8 cellular contexts compared by ENCODE assay signal in the genomic region with DNA sequence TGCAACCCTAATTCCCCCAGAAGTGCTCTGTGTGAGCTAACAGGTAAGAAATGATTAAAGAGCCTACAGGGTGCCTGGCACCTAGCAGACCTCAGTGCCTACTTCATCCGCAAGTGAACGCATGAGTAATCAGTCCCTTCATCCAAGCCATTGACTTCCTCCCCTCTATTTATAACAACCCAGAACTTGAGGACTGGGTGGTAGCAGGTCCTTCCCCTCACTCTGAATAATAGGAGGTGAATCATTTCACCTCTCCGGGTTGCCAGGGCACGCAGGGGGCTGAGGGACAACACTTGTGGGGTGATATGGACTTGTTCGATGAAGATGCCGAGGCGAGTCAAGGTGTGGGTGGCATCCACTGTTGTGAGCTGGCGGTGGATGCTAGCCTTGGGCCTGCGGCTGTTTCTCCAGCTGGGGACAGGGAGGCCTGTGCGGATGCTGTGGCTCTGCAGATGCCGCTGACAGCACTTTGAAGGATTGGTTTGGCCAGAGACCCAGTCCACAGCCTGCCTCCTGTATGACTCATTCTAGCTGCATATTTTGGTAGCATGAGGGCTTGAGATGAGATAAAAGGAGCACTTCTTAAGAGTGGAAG. TPM values are rescaled to one million over a fixed set of nuclear protein-coding genes. Genes with fewer than 3 reads are reported as not detected.
A peak's percentile ranks its signal among the peaks of the same experiment; 100 is the strongest.
DNase-seq lines count a peak whose midpoint lies in the region; ATAC-seq, FAIRE-seq and TF ChIP-seq lines count a peak whose summit lies in the region.

No MANE protein-coding gene starts in this region.

- DNase-seq in AG08396 (ENCODE audit: low spot score) (peak; percentile 88), HS-5 (ENCODE audit: low read depth) (peak; percentile 68), WTC11 (ENCODE audit: low spot score) (no peak), MCF 10A (ENCODE audit: unreplicated experiment) (peak; percentile 92), HepG2 (ENCODE audit: low spot score) (peak; percentile 15), retina (no peak)
- DNase-seq in stimulated activated CD8-positive, alpha-beta memory T cell treated with anti-CD3 and anti-CD28 coated beads, Interleukin-15, amount 100 ng/mL, for 4 hours (ENCODE audit: low read depth in 2 of 2), result peak; percentile 61 to 76

- TF ChIP-seq CTCF in WTC11 (IDR thresholded peaks at IDR 0.05), result no peak
- TF ChIP-seq CTCF in MCF 10A (IDR thresholded peaks at IDR 0.05; ENCODE audit: unreplicated experiment), result no peak
- TF ChIP-seq CTCF in HepG2 (CRISPR knock-in tag; IDR thresholded peaks at IDR 0.05), result no peak

- POLR2A ChIA-PET in WTC11 (lab: Charles Lee), result interaction anchor here (0.6 kb wide), 1 partner anchor 1327 kb away, joined by 5 read pairs; no protein-coding TSS in a partner anchor
- POLR2A ChIA-PET in MCF 10A (lab: Yijun Ruan, JAX), result interaction anchor here (0.6 to 2.5 kb wide), 5 partner anchors 12 to 1133 kb away, joined by 3 to 10 read pairs (median 4); a partner anchor contains a TSS
- POLR2A ChIA-PET in HepG2 (lab: Yijun Ruan, JAX), result interaction anchor here (0.7 kb wide), 1 partner anchor 13 kb away, joined by 3 read pairs; no protein-coding TSS in a partner anchor

- H3K27me3 ChIP-seq in HepG2 (ENCODE audit: control insufficient read depth in 1 of 2, insufficient read depth in 2 of 2, low read length in 2 of 2), result no peaks in the 10 kb centered on the region

- peak; percentile 39 for ATAC-seq in GM19455 (IDR thresholded peaks at IDR 0.05; ENCODE audit: unreplicated experiment)
- ATAC-seq in WTC11, result peak; percentile 11; the same call in 1 of the 2 replicates
- ATAC-seq in HepG2, result no peak

- no TSS peak for BruUV-seq in MCF 10A (replicated peaks; lab: Mats Ljungman, UMichigan)
- no TSS peak for BruUV-seq in HepG2 (replicated peaks; lab: Mats Ljungman, UMichigan)

- H2AFZ ChIP-seq in HepG2 (ENCODE audit: low read length), result no peak overlapping the region

- in situ Hi-C loops in HepG2 (cut with HindIII; ENCODE audit: extremely low pct_ligation_motif_present, low pct_unique_long_range_greater_than_20kb), result no loop called here

- no peak overlapping the region for H3K4me2 ChIP-seq in HepG2 (ENCODE audit: low read depth, low read length)

- H3K27me3 Mint-ChIP-seq in WTC11 (ENCODE audit: low read depth), result no peaks in the 10 kb centered on the region
- H3K27me3 Mint-ChIP-seq in MCF 10A (ENCODE audit: insufficient read depth, unreplicated experiment), result no peaks in the 10 kb centered on the region

- no peak for TF ChIP-seq POLR2A in HepG2 (IDR thresholded peaks at IDR 0.05; ENCODE audit: insufficient read depth in 1 of 2, low read depth in 2 of 2, low read length in 2 of 2)

- no peak overlapping the region for H3K4me3 ChIP-seq in HepG2 (replicated peaks in 1 of 3; ENCODE audit: insufficient read depth in 1 of 3, low read depth in 2 of 3, low read length in 3 of 3)

- H3K9me3 Mint-ChIP-seq in WTC11 (no peaks in the 10 kb centered on the region), MCF 10A (ENCODE audit: unreplicated experiment) (no peaks in the 10 kb centered on the region)

- H3K4me3 Mint-ChIP-seq in WTC11 (no peak overlapping the region), MCF 10A (ENCODE audit: unreplicated experiment) (peak overlapping the region; percentile 52)

- no peaks in the 10 kb centered on the region for H3K9me3 ChIP-seq in HepG2 (ENCODE audit: low read length)

- peaks cover 91% of the 10 kb centered on the region for H3K79me2 ChIP-seq in HepG2 (ENCODE audit: insufficient read depth, low read length)

- no peak overlapping the region for H3K9ac ChIP-seq in HepG2 (ENCODE audit: insufficient read depth, low read depth, low read length)

- H3K36me3 Mint-ChIP-seq in WTC11 (peaks cover under 1% of the 10 kb centered on the region; the same call in 1 of the 2 replicates), MCF 10A (ENCODE audit: insufficient read depth, unreplicated experiment) (no peaks in the 10 kb centered on the region)

- intact Hi-C loops in MCF 10A (cut with micrococcal nuclease), result no loop called here
- intact Hi-C loops in HepG2 (cut with micrococcal nuclease; ENCODE audit: unreplicated experiment), result no loop called here

- H3K27ac Mint-ChIP-seq in WTC11 (peak overlapping the region; percentile 67), MCF 10A (ENCODE audit: low read depth, unreplicated experiment) (no peak overlapping the region)

- H3K4me1 Mint-ChIP-seq in WTC11 (peaks cover 97% of the 10 kb centered on the region), MCF 10A (ENCODE audit: insufficient read depth, unreplicated experiment) (peaks cover 43% of the 10 kb centered on the region)

- no peak for FAIRE-seq in HepG2 (lab: Jason Lieb, UNC)

- TF ChIP-seq EP300 in HepG2 (IDR thresholded peaks at IDR 0.05; ENCODE audit: low read depth in 2 of 2, low read length in 2 of 2), result no peak
- no peak for TF ChIP-seq EP300 in HepG2 (CRISPR knock-in tag; IDR thresholded peaks at IDR 0.05; ENCODE audit: borderline replicate concordance)

- H3K36me3 ChIP-seq in HepG2 (replicated peaks in 1 of 2; ENCODE audit: control insufficient read depth in 1 of 2, insufficient read depth in 2 of 2, low read length in 2 of 2), result peaks cover 2 to 17% of the 10 kb centered on the region in 2 experiments

- 96% methylated on average over 4 of the region's 11 CpGs for WGBS in HepG2 (ENCODE audit: low lambda C conversion rate)

- CTCF ChIA-PET in WTC11 (lab: Charles Lee), result interaction anchor here (1.0 to 1.6 kb wide), 3 partner anchors 37 to 143 kb away, joined by 4 read pairs; no protein-coding TSS in a partner anchor
- CTCF ChIA-PET in MCF 10A (lab: Yijun Ruan, JAX), result interaction anchor here (0.5 to 2.1 kb wide), 6 partner anchors 7 to 145 kb away, joined by 3 to 7 read pairs (median 4); no protein-coding TSS in a partner anchor
- CTCF ChIA-PET in HepG2 (lab: Yijun Ruan, JAX; ENCODE audit: low intra/inter-chr PET ratio, low total read pairs), result no interaction called here

- H3K27ac ChIP-seq in HepG2 (ENCODE audit: extremely low read length, insufficient read depth, low read length), result no peak overlapping the region

- TF ChIP-seq RAD21 in HepG2 (CRISPR knock-in tag; IDR thresholded peaks at IDR 0.05), result no peak

- peaks cover 89% of the 10 kb centered on the region for H3K4me1 ChIP-seq in HepG2 (ENCODE audit: insufficient read depth, low read length)

- H4K20me1 ChIP-seq in HepG2 (ENCODE audit: insufficient read depth, low read length), result peaks cover 41% of the 10 kb centered on the region

TF ChIP-seq in WTC11, 78 proteins besides CTCF, POLR2A, EP300 and RAD21 (continues in another document):
- TF ChIP-seq CREM (CRISPR knock-in tag; IDR thresholded peaks at IDR 0.05), result no peak
- no peak for TF ChIP-seq CBFB (CRISPR knock-in tag; IDR thresholded peaks at IDR 0.05; ENCODE audit: low read depth)
- TF ChIP-seq, protein P1, sequence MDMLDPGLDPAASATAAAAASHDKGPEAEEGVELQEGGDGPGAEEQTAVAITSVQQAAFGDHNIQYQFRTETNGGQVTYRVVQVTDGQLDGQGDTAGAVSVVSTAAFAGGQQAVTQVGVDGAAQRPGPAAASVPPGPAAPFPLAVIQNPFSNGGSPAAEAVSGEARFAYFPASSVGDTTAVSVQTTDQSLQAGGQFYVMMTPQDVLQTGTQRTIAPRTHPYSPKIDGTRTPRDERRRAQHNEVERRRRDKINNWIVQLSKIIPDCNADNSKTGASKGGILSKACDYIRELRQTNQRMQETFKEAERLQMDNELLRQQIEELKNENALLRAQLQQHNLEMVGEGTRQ (CRISPR knock-in tag; IDR thresholded peaks at IDR 0.05), result no peak

TF ChIP-seq in HepG2, 621 proteins besides CTCF, POLR2A, EP300 and RAD21 (continues in another document):
- peak; percentile 75; the same call in 1 of the 2 replicates for TF ChIP-seq ZBTB38 (CRISPR knock-in tag; IDR thresholded peaks at IDR 0.05)
- TF ChIP-seq, protein P2, sequence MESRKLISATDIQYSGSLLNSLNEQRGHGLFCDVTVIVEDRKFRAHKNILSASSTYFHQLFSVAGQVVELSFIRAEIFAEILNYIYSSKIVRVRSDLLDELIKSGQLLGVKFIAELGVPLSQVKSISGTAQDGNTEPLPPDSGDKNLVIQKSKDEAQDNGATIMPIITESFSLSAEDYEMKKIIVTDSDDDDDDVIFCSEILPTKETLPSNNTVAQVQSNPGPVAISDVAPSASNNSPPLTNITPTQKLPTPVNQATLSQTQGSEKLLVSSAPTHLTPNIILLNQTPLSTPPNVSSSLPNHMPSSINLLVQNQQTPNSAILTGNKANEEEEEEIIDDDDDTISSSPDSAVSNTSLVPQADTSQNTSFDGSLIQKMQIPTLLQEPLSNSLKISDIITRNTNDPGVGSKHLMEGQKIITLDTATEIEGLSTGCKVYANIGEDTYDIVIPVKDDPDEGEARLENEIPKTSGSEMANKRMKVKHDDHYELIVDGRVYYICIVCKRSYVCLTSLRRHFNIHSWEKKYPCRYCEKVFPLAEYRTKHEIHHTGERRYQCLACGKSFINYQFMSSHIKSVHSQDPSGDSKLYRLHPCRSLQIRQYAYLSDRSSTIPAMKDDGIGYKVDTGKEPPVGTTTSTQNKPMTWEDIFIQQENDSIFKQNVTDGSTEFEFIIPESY (CRISPR knock-in tag; IDR thresholded peaks at IDR 0.05), result peak; percentile 8; the same call in 1 of the 2 replicates
- TF ChIP-seq FOSL2 (CRISPR knock-in tag; IDR thresholded peaks at IDR 0.05), result peak; percentile 74

RNA-seq across cellular contexts. Expression of a gene that starts 12.3 kb away (rescaled TPM):
- 78.1 to 87.1 TPM (median 78.1 TPM) in 3 replicates for total RNA-seq in WTC11 (2021)
- 5.9 and 6.2 TPM in 2 replicates for total RNA-seq in MCF 10A (2022)
- total RNA-seq in HepG2 (2016; rRNA removed; fragmentation: Illumina TruSeq; extraction: Trizol), result 10.5 and 21.3 TPM in 2 replicates
- 3.5 and 4.0 TPM in 2 replicates for total RNA-seq in HepG2 (2016; cell fraction: cytosol; rRNA removed; fragmentation: Illumina TruSeq; extraction: Trizol; ENCODE audit: low read depth)
- 8.7 and 19.9 TPM in 2 replicates for total RNA-seq in HepG2 (2016; cell fraction: insoluble cytoplasmic fraction; rRNA removed; fragmentation: Illumina TruSeq; extraction: Trizol)
- 5.1 and 5.3 TPM in 2 replicates for total RNA-seq in HepG2 (2016; cell fraction: membrane; rRNA removed; fragmentation: Illumina TruSeq; extraction: Trizol)
- 40.2 and 51.2 TPM in 2 replicates for total RNA-seq in HepG2 (2016; cell fraction: nucleus; rRNA removed; fragmentation: Illumina TruSeq; extraction: Trizol)
- 138 and 148 TPM in 2 replicates for polyA plus RNA-seq in HepG2 (2011; rRNA removed)
- polyA plus RNA-seq in HepG2 (2011; cell fraction: cytosol; rRNA removed), result 139 and 149 TPM in 2 replicates
- polyA plus RNA-seq in HepG2 (2011; cell fraction: nucleus; rRNA removed), result 450 and 556 TPM in 2 replicates
- 91.0 and 166 TPM in 2 replicates for polyA plus RNA-seq in HepG2 (2012)
- polyA plus RNA-seq in HepG2 (2016; cell fraction: cytosol; fragmentation: Illumina TruSeq; extraction: Trizol; ENCODE audit: low read depth), result 0.50 and 0.54 TPM in 2 replicates
- polyA plus RNA-seq in HepG2 (2016; cell fraction: insoluble cytoplasmic fraction; fragmentation: Illumina TruSeq; extraction: Trizol; ENCODE audit: low read depth), result 4.0 and 5.0 TPM in 2 replicates
- polyA plus RNA-seq in HepG2 (2016; cell fraction: membrane; fragmentation: Illumina TruSeq; extraction: Trizol; ENCODE audit: low read depth), result 1.00 and 1.2 TPM in 2 replicates
- polyA plus RNA-seq in HepG2 (2016; cell fraction: nucleus; fragmentation: Illumina TruSeq; extraction: Trizol; ENCODE audit: insufficient read depth, low read depth), result 20.9 and 24.9 TPM in 2 replicates
- 23.6 and 1,177 TPM in 2 replicates for polyA minus RNA-seq in HepG2 (2011; rRNA and poly(A)+ RNA removed; ENCODE audit: low replicate concordance)
- 280 and 339 TPM in 2 replicates for polyA minus RNA-seq in HepG2 (2011; cell fraction: cytosol; rRNA and poly(A)+ RNA removed)
- polyA minus RNA-seq in HepG2 (2011; cell fraction: nucleus; rRNA and poly(A)+ RNA removed), result 516 and 542 TPM in 2 replicates

Comparison
In these comparisons a context has a peak if more than half of its experiments do, and no peak if none do; other contexts are left out.
1. DNase-seq: peak in AG08396 (single experiment), HS-5 (single experiment), MCF 10A (single experiment), HepG2 (single experiment) and stimulated activated CD8-positive, alpha-beta memory T cell treated with anti-CD3 and anti-CD28 coated beads, Interleukin-15, amount 100 ng/mL, for 4 hours (2 of 2); none in WTC11 (single experiment) and retina (single experiment).